ENCODE assay signal across 20 cellular contexts in the genomic region with DNA sequence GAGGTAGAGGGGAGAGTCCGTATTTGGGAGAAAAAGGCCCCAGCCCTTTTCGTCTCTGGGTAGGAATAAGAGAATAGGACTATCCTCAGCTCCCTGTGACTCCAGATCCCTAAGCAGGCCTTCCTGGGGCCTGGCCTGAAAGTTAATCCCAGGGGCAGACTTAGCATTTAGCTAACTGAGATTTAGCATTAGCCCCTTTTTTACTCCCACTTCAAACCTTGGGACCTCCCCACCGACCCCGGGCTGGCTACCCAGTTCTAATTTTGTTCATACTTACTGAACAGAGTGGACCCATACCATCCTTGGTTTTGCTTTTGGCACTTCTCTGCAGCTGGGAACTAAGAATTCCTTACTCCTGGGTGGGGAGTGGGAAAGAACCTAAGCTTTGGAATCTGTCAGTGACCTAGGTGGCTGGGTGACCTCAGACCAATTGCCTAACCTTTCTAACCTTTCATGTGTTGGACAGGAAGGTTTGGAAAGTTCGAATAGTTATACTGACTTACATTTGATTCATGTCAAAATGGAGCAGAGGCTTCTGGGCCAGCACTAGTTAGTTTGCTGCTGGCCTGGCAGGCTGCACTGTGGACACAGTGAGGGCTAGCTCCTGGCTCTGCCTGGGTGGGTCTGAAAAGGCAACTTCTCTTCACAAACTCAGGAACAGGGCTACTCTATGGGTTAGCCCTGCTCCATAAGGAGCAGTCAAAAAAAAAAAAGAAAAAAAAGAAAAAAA.
"Had no signal": no experiment of that assay in that cellular context is flagged by ENCODE, and none has a peak within 500 bp of the region (broad histone marks: within the 10 kb centered on the region; RNA-seq: fewer than 3 reads in every experiment).

No MANE protein-coding gene starts in this region.

- H3K4me2 ChIP-seq: SK-N-SH had no signal

- FAIRE-seq: K562 had no signal

- H3K4me3 ChIP-seq: K562 had no signal

- ATAC-seq: Panc1, PC-3 had no signal

- H3K27ac ChIP-seq: RWPE1 had no signal

- DNase-seq: NCI-H1092, NCI-H1105 treated with DMSO at 0.1 percent for 48 hours, NCI-H1417 treated with DMSO at 0.1 percent for 48 hours, NCI-H146, NCI-H1694 treated with DMSO at 0.1 percent for 48 hours, NCI-H1930, NCI-H2081, NCI-H2107, NCI-H2227 treated with DMSO at 0.1 percent for 48 hours, NCI-H524, NCI-H526 treated with DMSO at 0.1 percent for 48 hours, NCI-H748 treated with DMSO at 0.1 percent for 48 hours, PC-3, SHP77, SK-N-SH, SW 1271, T-helper 1 cell had no signal

- H3K9me3 ChIP-seq: SK-N-SH had no signal

- H3K9ac ChIP-seq: SK-N-SH had no signal
